ENCODE assay signal across 9 cellular contexts in the genomic region with DNA sequence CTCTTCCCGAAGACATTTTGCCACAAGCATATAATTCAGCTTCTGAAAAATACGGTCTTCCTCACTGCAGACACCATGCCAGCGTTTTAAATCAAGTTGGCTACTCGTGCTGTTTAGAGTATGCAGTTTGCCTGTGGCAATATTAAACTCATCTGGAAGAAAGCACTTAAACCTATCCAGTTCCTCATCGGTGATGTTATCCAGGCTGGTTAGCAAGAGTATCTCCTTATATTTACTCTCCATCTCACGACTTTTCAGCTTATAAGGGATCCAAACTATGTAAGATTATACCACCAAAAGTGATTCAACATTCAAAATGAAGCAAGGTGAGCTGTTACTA. TPM values are rescaled to one million over a fixed set of nuclear protein-coding genes. Genes with fewer than 3 reads are reported as not detected.
DNase-seq lines count a peak whose midpoint lies in the region; TF ChIP-seq lines count a peak whose summit lies in the region.
"Had no signal": no experiment of that assay in that cellular context is flagged by ENCODE, and none has a peak within 500 bp of the region (broad histone marks: within the 10 kb centered on the region; RNA-seq: fewer than 3 reads in every experiment).

No MANE protein-coding gene starts in this region.

- TF ChIP-seq EP300 in sigmoid colon (IDR thresholded peaks at IDR 0.05), result peak in 1 of 4 donors; percentile 1

- 37 to 53% methylated on average over 6 of the region's 6 CpGs for WGBS in sigmoid colon, 2 donors

- H3K9me3 ChIP-seq in iPS-15b (ENCODE audit: control insufficient read depth, insufficient read depth, low read length) (no peaks in the 10 kb centered on the region), sigmoid colon (no peaks in the 10 kb centered on the region)

- no peak for TF ChIP-seq CTCF in HFF-Myc (IDR thresholded peaks at IDR 0.05; ENCODE audit: low read depth, low read length, missing control alignments)
- no peak for TF ChIP-seq CTCF in MCF 10A (IDR thresholded peaks at IDR 0.05; ENCODE audit: unreplicated experiment)
- no peak for TF ChIP-seq CTCF in sigmoid colon (IDR thresholded peaks at IDR 0.05)
- TF ChIP-seq CTCF in GM20000 (IDR thresholded peaks at IDR 0.05; ENCODE audit: extremely low read depth, missing control alignments), result no peak

- no peaks in the 10 kb centered on the region for H3K9me3 Mint-ChIP-seq in MCF 10A (ENCODE audit: unreplicated experiment)

- peak overlapping the region; percentile 48 for H3K4me3 ChIP-seq in HFF-Myc (replicated peaks; ENCODE audit: low read depth, low read length)
- H3K4me3 ChIP-seq in iPS-15b (ENCODE audit: low read depth, low read length), result peak overlapping the region; percentile 63
- H3K4me3 ChIP-seq in sigmoid colon, result peak overlapping the region; percentile 36 to 52 (median 44)

- peak overlapping the region; percentile 63 for H3K27ac Mint-ChIP-seq in MCF 10A (ENCODE audit: low read depth, unreplicated experiment)

- H3K4me1 Mint-ChIP-seq in MCF 10A (ENCODE audit: insufficient read depth, unreplicated experiment), result peaks cover 22% of the 10 kb centered on the region

- CTCF ChIA-PET in MCF 10A (lab: Yijun Ruan, JAX), result interaction anchor here (0.6 to 1.5 kb wide), 18 partner anchors 8 to 1008 kb away, joined by 3 to 9 read pairs (median 3); a partner anchor contains a TSS

- H3K27me3 ChIP-seq in iPS-15b (ENCODE audit: control insufficient read depth, insufficient read depth, low read length) (peaks cover 4% of the 10 kb centered on the region), sigmoid colon (no peaks in the 10 kb centered on the region)

- H3K36me3 Mint-ChIP-seq in MCF 10A (ENCODE audit: insufficient read depth, unreplicated experiment), result no peaks in the 10 kb centered on the region

- BruUV-seq in MCF 10A (replicated peaks; lab: Mats Ljungman, UMichigan), result TSS peak; percentile 85

- H3K4me3 Mint-ChIP-seq in MCF 10A (ENCODE audit: unreplicated experiment), result peak overlapping the region; percentile 65

- intact Hi-C loops in MCF 10A (cut with micrococcal nuclease), result loop anchor here (1.0 kb wide), 1 partner anchor 72 kb away; no protein-coding TSS in a partner anchor
- intact Hi-C loops in sigmoid colon (cut with DNase I), result loop anchor here (10.0 kb wide), 1 partner anchor 1035 kb away; no protein-coding TSS in a partner anchor

- H3K36me3 ChIP-seq in iPS-15b (ENCODE audit: control insufficient read depth, insufficient read depth, low read length) (no peaks in the 10 kb centered on the region), sigmoid colon (no peaks in the 10 kb centered on the region)

- no peak for TF ChIP-seq POLR2A in sigmoid colon (IDR thresholded peaks at IDR 0.05)

- no peak overlapping the region for H3K9ac ChIP-seq in iPS-15b (ENCODE audit: low read depth, low read length)

- no peaks in the 10 kb centered on the region for H3K27me3 Mint-ChIP-seq in MCF 10A (ENCODE audit: insufficient read depth, unreplicated experiment)

- peak overlapping the region; percentile 81 to 86 (median 84) for H3K27ac ChIP-seq in sigmoid colon

- DNase-seq in HFF-Myc (ENCODE audit: extremely low read depth, low read depth) (no peak), MCF 10A (ENCODE audit: unreplicated experiment) (no peak), sigmoid colon (no peak), NCI-H1092 (lab: John Stamatoyannopoulos, UW) (no peak), GM20000 (ENCODE audit: low spot score) (no peak), islet precursor cell (no peak)
- no peak for DNase-seq in effector CD8-positive, alpha-beta T cell (lab: John Stamatoyannopoulos, UW)
- DNase-seq: activated CD4-positive, alpha-beta T cell treated with anti-CD3 and anti-CD28 coated beads for 48 hours had no signal

- POLR2A ChIA-PET in MCF 10A (lab: Yijun Ruan, JAX), result interaction anchor here (0.6 to 3.5 kb wide), 18 partner anchors 9 to 1032 kb away, joined by 3 to 120 read pairs (median 4); a partner anchor contains a TSS

- H3K4me1 ChIP-seq in iPS-15b (ENCODE audit: control insufficient read depth, insufficient read depth, low read length), result peaks cover 8% of the 10 kb centered on the region
- peaks cover 0 to 32% (median 22%) of the 10 kb centered on the region in 4 donors for H3K4me1 ChIP-seq in sigmoid colon

RNA-seq across cellular contexts. Expression of a gene that starts 9.7 kb away (rescaled TPM):
- 139 and 163 TPM in 2 replicates for total RNA-seq in MCF 10A (2022)
- total RNA-seq in sigmoid colon, result 10 to 100 TPM; 42.5 to 92.6 (median 60.6) TPM
- polyA plus RNA-seq in sigmoid colon, result 10 to 100 TPM; 20.1 to 78.4 (median 39.0) TPM
